Comparison of ENCODE assay signal across 15 cellular contexts in genomic region chr11:120703358-120704152, GRCh38.
DNase-seq lines count a peak whose midpoint lies in the region; ATAC-seq and TF ChIP-seq lines count a peak whose summit lies in the region.
"Had no signal": no experiment of that assay in that cellular context is flagged by ENCODE, and none has a peak within 500 bp of the region (broad histone marks: within the 10 kb centered on the region; RNA-seq: fewer than 3 reads in every experiment).

No MANE protein-coding gene starts in this region.

- no peaks in the 10 kb centered on the region for H4K20me1 ChIP-seq in OCI-LY3 (ENCODE audit: insufficient read depth, low read length)

- TF ChIP-seq POLR2A in adrenal gland (IDR thresholded peaks at IDR 0.05), result no peak

- 88 to 96% (median 91%) methylated on average over 9 of the region's 9 CpGs for WGBS in adrenal gland, 4 donors

- H3K9me3 ChIP-seq in OCI-LY3 (ENCODE audit: insufficient read depth, low read length), result no peaks in the 10 kb centered on the region
- H3K9me3 ChIP-seq in adrenal gland (replicated peaks in 1 of 3), result no peaks in the 10 kb centered on the region

- H2AFZ ChIP-seq in OCI-LY3 (ENCODE audit: low read depth, low read length), result no peak overlapping the region
- H2AFZ ChIP-seq: GM23338 had no signal

- peaks cover 19% of the 10 kb centered on the region for H3K4me1 ChIP-seq in OCI-LY3 (ENCODE audit: low read length)
- H3K4me1 ChIP-seq in adrenal gland (replicated peaks in 1 of 2), result no peaks in the 10 kb centered on the region

- no peaks in the 10 kb centered on the region for H3K36me3 ChIP-seq in OCI-LY3 (replicated peaks; ENCODE audit: low read depth, low read length)
- no peaks in the 10 kb centered on the region for H3K36me3 ChIP-seq in adrenal gland (replicated peaks in 1 of 2)

- intact Hi-C loops in adrenal gland (cut with DNase I), result no loop called here

- H3K9ac ChIP-seq in OCI-LY3 (ENCODE audit: low read length), result no peak overlapping the region

- DNase-seq in adrenal gland (no peak), NAMALWA (ENCODE audit: low spot score) (no peak), AML-193 (lab: John Stamatoyannopoulos, UW) (no peak)
- DNase-seq: activated CD4-positive, alpha-beta T cell treated with anti-CD3 and anti-CD28 coated beads, Interleukin-2, amount 50 U/mL, for 48 hours; activated effector memory CD4-positive, alpha-beta T cell treated with anti-CD3 and anti-CD28 coated beads, Interleukin-2, amount 50 U/mL, for 16 hours; NCI-H1048; NCI-H510A had no signal

- H3K27me3 ChIP-seq in OCI-LY3 (ENCODE audit: low read depth, low read length) (peaks cover 19% of the 10 kb centered on the region), adrenal gland (no peaks in the 10 kb centered on the region)

- H3K4me2 ChIP-seq in OCI-LY3 (ENCODE audit: low read length), result peak overlapping the region; percentile 40
- H3K4me2 ChIP-seq: GM23338 had no signal

- TF ChIP-seq CTCF in OCI-LY3 (IDR thresholded peaks at IDR 0.05; ENCODE audit: low read depth, low read length) (no peak), adrenal gland (IDR thresholded peaks at IDR 0.05) (no peak)

- H3K4me3 ChIP-seq in OCI-LY3 (ENCODE audit: low read length), result no peak overlapping the region
- no peak overlapping the region for H3K4me3 ChIP-seq in adrenal gland
- H3K4me3 ChIP-seq: GM23338 had no signal

- H3K79me2 ChIP-seq in OCI-LY3 (ENCODE audit: low read length), result no peaks in the 10 kb centered on the region

- ATAC-seq in GM18867 (IDR thresholded peaks at IDR 0.05; ENCODE audit: unreplicated experiment) (peak; percentile 75), GM21423 (IDR thresholded peaks at IDR 0.05; ENCODE audit: unreplicated experiment) (peak; percentile 72), HG02981 (IDR thresholded peaks at IDR 0.05; ENCODE audit: unreplicated experiment) (peak; percentile 63), GM18858 (IDR thresholded peaks at IDR 0.05; ENCODE audit: unreplicated experiment) (no peak)
- ATAC-seq: GM23338, left lobe of liver had no signal

- H3K27ac ChIP-seq in OCI-LY3 (ENCODE audit: low read length) (no peak overlapping the region), adrenal gland (no peak overlapping the region)
- H3K27ac ChIP-seq: C4-2B had no signal
